Comparison of ENCODE assay signal across 8 cellular contexts in genomic region chr15:51828621-51829359, GRCh38. TPM values are rescaled to one million over a fixed set of nuclear protein-coding genes. Genes with fewer than 3 reads are reported as not detected.
DNase-seq lines count a peak whose midpoint lies in the region; ATAC-seq and TF ChIP-seq lines count a peak whose summit lies in the region.

No MANE protein-coding gene starts in this region.

- H3K27ac ChIP-seq in heart right ventricle (peak overlapping the region in 7 of 10 donors; percentile 89 to 97 (median 95)), left lung (peak overlapping the region; percentile 95 to 98), upper lobe of left lung (peak overlapping the region; percentile 96 to 99 (median 98))

- no peak for TF ChIP-seq EP300 in upper lobe of left lung (IDR thresholded peaks at IDR 0.05)

- H3K4me3 ChIP-seq in heart right ventricle, result peak overlapping the region in 5 of 10 donors; percentile 77 to 99 (median 97)
- H3K4me3 ChIP-seq in left lung, result peak overlapping the region in 1 of 2 donors; percentile 76
- peak overlapping the region in 2 of 4 donors; percentile 74 to 94 for H3K4me3 ChIP-seq in upper lobe of left lung

- no peak for TF ChIP-seq CTCF in heart right ventricle (IDR thresholded peaks at IDR 0.05)
- no peak for TF ChIP-seq CTCF in left lung (IDR thresholded peaks at IDR 0.05)
- no peak for TF ChIP-seq CTCF in upper lobe of left lung (IDR thresholded peaks at IDR 0.05)

- DNase-seq in heart right ventricle, result no peak
- no peak for DNase-seq in left cardiac atrium
- DNase-seq in activated naive CD8-positive, alpha-beta T cell treated with anti-CD3 and anti-CD28 coated beads for 36 hours, result no peak
- DNase-seq in left lung, result peak in 1 of 2 donors; percentile 58
- peak in 1 of 2 donors; percentile 42 for DNase-seq in upper lobe of left lung
- DNase-seq in cerebellar cortex (ENCODE audit: low spot score), result no peak

- peaks cover 26% of the 10 kb centered on the region for H3K4me1 Mint-ChIP-seq in activated naive CD8-positive, alpha-beta T cell treated with anti-CD3 and anti-CD28 coated beads for 36 hours

- peaks cover 0 to 36% (median 31%) of the 10 kb centered on the region in 9 donors for H3K4me1 ChIP-seq in heart right ventricle
- H3K4me1 ChIP-seq in left lung, result peaks cover 22 to 33% of the 10 kb centered on the region in 2 donors
- H3K4me1 ChIP-seq in upper lobe of left lung, result peaks cover 22 to 34% (median 29%) of the 10 kb centered on the region in 4 donors

- H3K27me3 ChIP-seq in heart right ventricle (no peaks in the 10 kb centered on the region), left lung (no peaks in the 10 kb centered on the region), upper lobe of left lung (no peaks in the 10 kb centered on the region)

- no peaks in the 10 kb centered on the region for H3K27me3 Mint-ChIP-seq in activated naive CD8-positive, alpha-beta T cell treated with anti-CD3 and anti-CD28 coated beads for 36 hours

- H3K36me3 ChIP-seq in heart right ventricle (no peaks in the 10 kb centered on the region), left lung (no peaks in the 10 kb centered on the region), upper lobe of left lung (no peaks in the 10 kb centered on the region)

- H3K9me3 Mint-ChIP-seq in activated naive CD8-positive, alpha-beta T cell treated with anti-CD3 and anti-CD28 coated beads for 36 hours, result no peaks in the 10 kb centered on the region

- H3K36me3 Mint-ChIP-seq in activated naive CD8-positive, alpha-beta T cell treated with anti-CD3 and anti-CD28 coated beads for 36 hours, result peaks cover 4% of the 10 kb centered on the region

- H3K4me3 Mint-ChIP-seq in activated naive CD8-positive, alpha-beta T cell treated with anti-CD3 and anti-CD28 coated beads for 36 hours, result peak overlapping the region; percentile 95

- ATAC-seq in heart right ventricle (no peak), left cardiac atrium (no peak), left lung (peak; percentile 56), upper lobe of left lung (ENCODE audit: low FRiP score in 2 of 2) (peak in 1 of 2 donors; percentile 82), GM21360 (IDR thresholded peaks at IDR 0.05; ENCODE audit: unreplicated experiment) (no peak)
- no peak for ATAC-seq in activated CD4-positive, CD25-positive, alpha-beta regulatory T cell treated with anti-CD3 and anti-CD28 coated beads, Interleukin-2, amount 50 U/mL, for 24 hours

- H3K9me3 ChIP-seq in heart right ventricle (no peaks in the 10 kb centered on the region), left lung (no peaks in the 10 kb centered on the region), upper lobe of left lung (no peaks in the 10 kb centered on the region)

- 84 to 86% methylated on average over 9 of the region's 9 CpGs for WGBS in heart right ventricle, 2 donors
- 71% methylated on average over 9 of the region's 9 CpGs for WGBS in upper lobe of left lung, 2 donors

- intact Hi-C loops in heart right ventricle (cut with DNase I), result loop anchor here in 1 of 10 donors (5.0 kb wide), 1 partner anchor 54 kb away; no protein-coding TSS in a partner anchor
- intact Hi-C loops in left cardiac atrium (cut with DNase I), result no loop called here
- intact Hi-C loops in left lung (cut with DNase I), result no loop called here

- no peak overlapping the region for H3K27ac Mint-ChIP-seq in activated naive CD8-positive, alpha-beta T cell treated with anti-CD3 and anti-CD28 coated beads for 36 hours

- no peak for TF ChIP-seq POLR2A in upper lobe of left lung (IDR thresholded peaks at IDR 0.05)

RNA-seq across cellular contexts. Expression of gene TMOD3, which starts 0.7 kb away (rescaled TPM):
- total RNA-seq in heart right ventricle (10 to 100 TPM; 15.2 to 28.7 (median 18.2) TPM), left cardiac atrium (10 to 100 TPM; 22.7 to 23.9 TPM), left lung (10 to 100 TPM; 86.3 to 90.8 TPM), upper lobe of left lung (10 to 100 TPM; 40.4 to 81.6 (median 72.7) TPM)
- 10 to 100 TPM in 1 of 2 donors, 1 to 10 TPM in 1; 5.4 to 21.6 TPM for polyA plus RNA-seq in heart right ventricle
- 10 to 100 TPM; 45.9 to 48.9 TPM for total RNA-seq in activated naive CD8-positive, alpha-beta T cell treated with anti-CD3 and anti-CD28 coated beads for 36 hours
